Comparison of ENCODE assay signal across 9 cellular contexts in genomic region chr4:115113382-115114106, GRCh38.
DNase-seq lines count a peak whose midpoint lies in the region.
"Had no signal": no experiment of that assay in that cellular context is flagged by ENCODE, and none has a peak within 500 bp of the region (broad histone marks: within the 10 kb centered on the region; RNA-seq: fewer than 3 reads in every experiment).

Gene NDST4 (minus strand): TSS chr4:115113620. CDS start chr4:115077036, 36,584 bp downstream.

- H3K4me1 ChIP-seq in adipocyte (ENCODE audit: control insufficient read depth, insufficient read depth, low read length) = peaks cover 10% of the 10 kb centered on the region

- H3K9ac ChIP-seq in adipocyte (ENCODE audit: low read length) = peak within 1 kb of the TSS; percentile 7

- H3K36me3 ChIP-seq in adipocyte (ENCODE audit: control insufficient read depth, insufficient read depth, low read length, severe bottlenecking) = no peaks in the 10 kb centered on the region

- H3K9me3 ChIP-seq in adipocyte (ENCODE audit: control insufficient read depth, low read length) = no peaks in the 10 kb centered on the region

- DNase-seq in AG08395 (ENCODE audit: low spot score) (peak; percentile 9), NCI-H146 (lab: John Stamatoyannopoulos, UW) (peak; percentile 75), adipocyte (ENCODE audit: low read depth) (peak; percentile 36), medulla oblongata (ENCODE audit: extremely low spot score) (peak; percentile 24), NCI-H1048 (lab: John Stamatoyannopoulos, UW) (no peak), HuH-7.5 (ENCODE audit: low spot score) (no peak), foreskin melanocyte (no peak)
- DNase-seq in stimulated activated CD4-positive, alpha-beta T cell treated with anti-CD3 and anti-CD28 coated beads, Interleukin-1b, Interleukin-23, amount 100 ng/mL, for 48 hours = no peak
- DNase-seq: activated CD4-positive, alpha-beta T cell treated with anti-CD3 and anti-CD28 coated beads for 48 hours had no signal

- H3K4me3 ChIP-seq in adipocyte (ENCODE audit: low read length) = peak within 1 kb of the TSS; percentile 68

- H3K27me3 ChIP-seq in adipocyte (replicated peaks; ENCODE audit: control insufficient read depth, insufficient read depth, low read length) = no peaks in the 10 kb centered on the region

Comparison
In these comparisons a context has a peak if more than half of its experiments do, and no peak if none do; other contexts are left out.
1. DNase-seq: peak in AG08395 (single experiment), NCI-H146 (single experiment), adipocyte (single experiment) and medulla oblongata (single experiment); none in stimulated activated CD4-positive, alpha-beta T cell treated with anti-CD3 and anti-CD28 coated beads, Interleukin-1b, Interleukin-23, amount 100 ng/mL, for 48 hours (single experiment), NCI-H1048 (single experiment), HuH-7.5 (single experiment) and foreskin melanocyte (single experiment).